ENCODE assay signal across 9 cellular contexts in genomic region chr19:51690359-51691121, GRCh38. TPM values are rescaled to one million over a fixed set of nuclear protein-coding genes. Genes with fewer than 3 reads are reported as not detected.
DNase-seq lines count a peak whose midpoint lies in the region; ATAC-seq and TF ChIP-seq lines count a peak whose summit lies in the region.
"Had no signal": no experiment of that assay in that cellular context is flagged by ENCODE, and none has a peak within 500 bp of the region (broad histone marks: within the 10 kb centered on the region; RNA-seq: fewer than 3 reads in every experiment).

No MANE protein-coding gene starts in this region.

- H3K27ac Mint-ChIP-seq in activated CD4-positive, alpha-beta T cell treated with anti-CD3 and anti-CD28 coated beads, Interleukin-2, amount 10 ng/mL, durations not matched to agents 24 days and 14 days: peak overlapping the region; percentile 89

- no peaks in the 10 kb centered on the region for H3F3A ChIP-seq in DOHH2 (ENCODE audit: control insufficient read depth, insufficient read depth)

- H3K36me3 Mint-ChIP-seq in activated CD4-positive, alpha-beta T cell treated with anti-CD3 and anti-CD28 coated beads, Interleukin-2, amount 10 ng/mL, durations not matched to agents 24 days and 14 days (ENCODE audit: low read depth): peaks cover 6% of the 10 kb centered on the region

- H3K9me3 Mint-ChIP-seq in activated CD4-positive, alpha-beta T cell treated with anti-CD3 and anti-CD28 coated beads, Interleukin-2, amount 10 ng/mL, durations not matched to agents 24 days and 14 days: no peaks in the 10 kb centered on the region

- H3K27me3 ChIP-seq in DOHH2 (ENCODE audit: control insufficient read depth, low read length): peaks cover 11% of the 10 kb centered on the region
- H3K27me3 ChIP-seq in left lung: peaks cover 0 to 45% of the 10 kb centered on the region in 2 donors

- no peaks in the 10 kb centered on the region for H3K9me2 ChIP-seq in DOHH2 (replicated peaks; ENCODE audit: control insufficient read depth, low read length)

- H3K9me3 ChIP-seq in DOHH2 (ENCODE audit: control insufficient read depth, insufficient read depth, low read length) (peaks cover 4% of the 10 kb centered on the region), left lung (no peaks in the 10 kb centered on the region)

- H4K20me1 ChIP-seq in DOHH2 (ENCODE audit: control insufficient read depth, insufficient read depth, low read depth, low read length): no peaks in the 10 kb centered on the region

- H3K4me3 ChIP-seq in DOHH2 (ENCODE audit: low read length): peak overlapping the region; percentile 79
- peak overlapping the region; percentile 69 to 84 for H3K4me3 ChIP-seq in left lung

- H3K4me2 ChIP-seq in DOHH2 (ENCODE audit: low read length): peak overlapping the region; percentile 90

- H3K79me2 ChIP-seq in DOHH2 (ENCODE audit: control insufficient read depth, low read length): no peaks in the 10 kb centered on the region

- H3K27me3 Mint-ChIP-seq in activated CD4-positive, alpha-beta T cell treated with anti-CD3 and anti-CD28 coated beads, Interleukin-2, amount 10 ng/mL, durations not matched to agents 24 days and 14 days: peaks cover 15% of the 10 kb centered on the region

- H3K4me1 ChIP-seq in DOHH2 (ENCODE audit: control insufficient read depth, low read length) (peaks cover 28% of the 10 kb centered on the region), left lung (peaks cover 11 to 47% of the 10 kb centered on the region in 2 donors)

- peaks cover 14% of the 10 kb centered on the region for H3K4me1 Mint-ChIP-seq in activated CD4-positive, alpha-beta T cell treated with anti-CD3 and anti-CD28 coated beads, Interleukin-2, amount 10 ng/mL, durations not matched to agents 24 days and 14 days

- H3K36me3 ChIP-seq in DOHH2 (ENCODE audit: control insufficient read depth, low read length): no peaks in the 10 kb centered on the region
- peaks cover 0 to 32% of the 10 kb centered on the region in 2 donors for H3K36me3 ChIP-seq in left lung

- DNase-seq in NCI-H2107 (lab: John Stamatoyannopoulos, UW): peak; percentile 64
- peak; percentile 92 for DNase-seq in activated CD4-positive, alpha-beta T cell treated with anti-CD3 and anti-CD28 coated beads, Interleukin-2, amount 10 ng/mL, durations not matched to agents 24 days and 14 days
- peak; percentile 77 for DNase-seq in dermis blood vessel endothelial cell
- DNase-seq in left lung: peak; percentile 59 to 86
- DNase-seq in stimulated activated CD4-positive, alpha-beta T cell treated with anti-CD3 and anti-CD28 coated beads, Interleukin-2, amount 100 ng/mL, for 24 hours: peak; percentile 72 to 73
- no peak for DNase-seq in amniotic stem cell (lab: John Stamatoyannopoulos, UW)

- peak overlapping the region; percentile 91 for H3K4me3 Mint-ChIP-seq in activated CD4-positive, alpha-beta T cell treated with anti-CD3 and anti-CD28 coated beads, Interleukin-2, amount 10 ng/mL, durations not matched to agents 24 days and 14 days

- peak; percentile 42 for ATAC-seq in left lung
- ATAC-seq in GM18909 (IDR thresholded peaks at IDR 0.05; ENCODE audit: poor library complexity, unreplicated experiment): no peak

- H3K27ac ChIP-seq in DOHH2 (ENCODE audit: low read depth, low read length) (peak overlapping the region; percentile 54), left lung (peak overlapping the region; percentile 78 to 91)

- intact Hi-C loops in activated CD4-positive, alpha-beta T cell treated with anti-CD3 and anti-CD28 coated beads, Interleukin-2, amount 10 ng/mL, durations not matched to agents 24 days and 14 days (cut with micrococcal nuclease): no loop called here
- intact Hi-C loops in left lung (cut with DNase I): no loop called here

- no peak for TF ChIP-seq CTCF in DOHH2 (IDR thresholded peaks at IDR 0.05; ENCODE audit: low read depth, low read length, poor library complexity, severe bottlenecking)
- no peak for TF ChIP-seq CTCF in left lung (IDR thresholded peaks at IDR 0.05)

RNA-seq across cellular contexts. Expression of gene SPACA6, which starts 2.6 kb away (rescaled TPM):
- 6.7 and 7.0 TPM in 2 replicates for total RNA-seq in activated CD4-positive, alpha-beta T cell treated with anti-CD3 and anti-CD28 coated beads, Interleukin-2, amount 10 ng/mL, durations not matched to agents 24 days and 14 days
- 3.5 and 12.9 TPM in 2 replicates for total RNA-seq in dermis blood vessel endothelial cell
- total RNA-seq in left lung: 10 to 100 TPM; 15.9 to 27.3 TPM

RNA-seq across cellular contexts. Expression of gene HAS1, which starts 33.3 kb away (rescaled TPM):
- not detected in 2 replicates for total RNA-seq in activated CD4-positive, alpha-beta T cell treated with anti-CD3 and anti-CD28 coated beads, Interleukin-2, amount 10 ng/mL, durations not matched to agents 24 days and 14 days
- total RNA-seq in dermis blood vessel endothelial cell (0.14 and 0.17 TPM in 2 replicates), left lung (under 1 TPM; 0.26 to 0.50 TPM)
- total RNA-seq: T-helper 1 cell treated with Interleukin-12 subunit alpha and Interleukin-12 subunit beta and Interleukin-4 antibody, amounts not matched to agents 30 ng/mL and 1 ng/mL, for 36 hours had no signal

RNA-seq across cellular contexts. Expression of gene SIGLEC14, which starts 43.9 kb away (rescaled TPM):
- not detected in 2 replicates for total RNA-seq in activated CD4-positive, alpha-beta T cell treated with anti-CD3 and anti-CD28 coated beads, Interleukin-2, amount 10 ng/mL, durations not matched to agents 24 days and 14 days
- total RNA-seq in dermis blood vessel endothelial cell (not detected in 2 replicates), left lung (10 to 100 TPM; 13.4 to 59.9 TPM)
- total RNA-seq: T-helper 1 cell treated with Interleukin-12 subunit alpha and Interleukin-12 subunit beta and Interleukin-4 antibody, amounts not matched to agents 30 ng/mL and 1 ng/mL, for 36 hours had no signal

Comparison
In these comparisons a context has a peak if more than half of its experiments do, and no peak if none do; other contexts are left out.
1. RNA of gene SIGLEC14, which starts 43.9 kb away (total RNA-seq): 13.4 to 59.9 TPM in left lung; not detected in activated CD4-positive, alpha-beta T cell treated with anti-CD3 and anti-CD28 coated beads, Interleukin-2, amount 10 ng/mL, durations not matched to agents 24 days and 14 days and not detected in dermis blood vessel endothelial cell; every median in the first group is over 10 times any median in the second.